Comparison of ENCODE assay signal across 14 cellular contexts in genomic region chr9:20744046-20744630, GRCh38.
"Had no signal": no experiment of that assay in that cellular context is flagged by ENCODE, and none has a peak within 500 bp of the region (broad histone marks: within the 10 kb centered on the region; RNA-seq: fewer than 3 reads in every experiment).

No MANE protein-coding gene starts in this region.

- ATAC-seq: gastroesophageal sphincter, lower lobe of right lung had no signal

- H3K4me3 ChIP-seq: ascending aorta, esophagus squamous epithelium, gastroesophageal sphincter, lower lobe of right lung, right atrium auricular region, tibial artery, uterus had no signal

- H3K27me3 Mint-ChIP-seq: activated CD4-positive, alpha-beta memory T cell treated with anti-CD3 and anti-CD28 coated beads, Interleukin-2, amount 10 ng/mL, durations not matched to agents 7 days and 5 days had no signal

- H3K4me1 ChIP-seq: ascending aorta, esophagus squamous epithelium, gastroesophageal sphincter, lower lobe of right lung, uterus had no signal

- H3K27ac Mint-ChIP-seq: activated CD4-positive, alpha-beta memory T cell treated with anti-CD3 and anti-CD28 coated beads, Interleukin-2, amount 10 ng/mL, durations not matched to agents 7 days and 5 days; mesothelial cell of epicardium; T-helper 2 cell treated with Interferon-gamma antibody and Interleukin-4, amounts not matched to agents 5 μg/mL and 100 μg/mL, for 36 hours had no signal

- H3K27ac ChIP-seq: ascending aorta, esophagus squamous epithelium, gastroesophageal sphincter, lower lobe of right lung, neutrophil, right atrium auricular region, tibial artery, uterus had no signal

- H3K9me3 ChIP-seq: ascending aorta, esophagus squamous epithelium, gastroesophageal sphincter, lower lobe of right lung, neutrophil, right atrium auricular region, tibial artery, uterus had no signal

- DNase-seq: activated CD4-positive, alpha-beta memory T cell treated with anti-CD3 and anti-CD28 coated beads, Interleukin-2, amount 10 ng/mL, durations not matched to agents 7 days and 5 days; activated T-cell treated with anti-CD3 and anti-CD28 coated beads, Interleukin-2, amount 50 U/mL, for 48 hours; esophagus squamous epithelium; hypothalamus; lower lobe of right lung; small intestine; tibial artery; uterus had no signal

- H3K27me3 ChIP-seq: ascending aorta, esophagus squamous epithelium, gastroesophageal sphincter, neutrophil, right atrium auricular region, tibial artery, uterus had no signal

- H3K4me3 Mint-ChIP-seq: activated CD4-positive, alpha-beta memory T cell treated with anti-CD3 and anti-CD28 coated beads, Interleukin-2, amount 10 ng/mL, durations not matched to agents 7 days and 5 days; mesothelial cell of epicardium; T-helper 2 cell treated with Interferon-gamma antibody and Interleukin-4, amounts not matched to agents 5 μg/mL and 100 μg/mL, for 36 hours had no signal

- H3K9me3 Mint-ChIP-seq: activated CD4-positive, alpha-beta memory T cell treated with anti-CD3 and anti-CD28 coated beads, Interleukin-2, amount 10 ng/mL, durations not matched to agents 7 days and 5 days; mesothelial cell of epicardium; T-helper 2 cell treated with Interferon-gamma antibody and Interleukin-4, amounts not matched to agents 5 μg/mL and 100 μg/mL, for 36 hours had no signal

- H3K36me3 ChIP-seq: ascending aorta, gastroesophageal sphincter, neutrophil, right atrium auricular region, uterus had no signal
